In the genomic region with DNA sequence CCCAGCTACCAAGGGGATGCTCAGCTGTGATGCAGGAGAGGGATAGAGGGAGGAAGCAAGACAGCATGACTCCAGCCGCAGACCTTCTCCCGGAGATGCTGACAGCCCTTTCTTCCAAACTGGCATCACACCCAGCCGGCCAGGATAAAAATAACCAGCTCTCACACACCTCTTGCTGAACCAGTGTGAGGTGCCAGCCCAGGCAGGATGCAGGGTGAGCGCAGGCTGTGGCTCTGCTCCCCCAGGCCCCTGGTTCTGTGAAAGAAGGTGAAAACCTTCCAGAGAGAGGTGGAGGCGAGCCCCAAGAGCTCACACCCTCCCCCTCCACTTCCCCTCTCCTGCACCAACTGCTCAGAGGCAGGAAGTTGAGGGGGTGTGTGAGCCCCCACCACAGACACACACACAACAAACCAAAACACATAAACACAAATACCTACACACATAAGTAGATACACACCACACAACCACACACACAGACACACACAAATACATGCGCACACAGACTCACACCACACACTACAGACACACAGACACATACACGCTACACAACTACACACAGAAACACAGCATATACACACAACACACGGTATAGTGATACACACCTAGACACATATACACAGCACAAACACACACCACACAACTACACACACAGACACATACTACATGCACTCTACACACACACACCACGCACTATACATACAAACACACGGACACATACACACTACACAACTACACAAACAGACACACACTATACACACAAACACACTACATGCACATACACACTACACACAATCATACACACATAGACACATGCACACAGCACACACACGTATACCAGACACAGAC, we compare ENCODE assay signal across 9 cellular contexts. TPM values are rescaled to one million over a fixed set of nuclear protein-coding genes. Genes with fewer than 3 reads are reported as not detected.
DNase-seq lines count a peak whose midpoint lies in the region; ATAC-seq, FAIRE-seq and TF ChIP-seq lines count a peak whose summit lies in the region.
"Had no signal": no experiment of that assay in that cellular context is flagged by ENCODE, and none has a peak within 500 bp of the region (broad histone marks: within the 10 kb centered on the region; RNA-seq: fewer than 3 reads in every experiment).

No MANE protein-coding gene starts in this region.

- H3K27me3 Mint-ChIP-seq in activated B cell treated with CpG ODN at 0.5 μM for 24 hours = no peaks in the 10 kb centered on the region

- intact Hi-C loops in activated B cell treated with CpG ODN at 0.5 μM for 24 hours (cut with micrococcal nuclease) = loop anchor here (2.0 kb wide), 3 partner anchors 17 to 27 kb away; partner anchors contain the start of gene CDHR1
- intact Hi-C loops in HepG2 (cut with micrococcal nuclease; ENCODE audit: unreplicated experiment) = no loop called here

- DNase-seq in activated B cell treated with CpG ODN at 0.5 μM for 24 hours = no peak
- DNase-seq in HepG2 (ENCODE audit: low spot score) = no peak
- no peak for DNase-seq in foreskin fibroblast
- no peak for DNase-seq in HUDEP-2 (lab: John Stamatoyannopoulos, UW; ENCODE audit: unreplicated experiment in 76 of 76)
- no peak for DNase-seq in hippocampal formation (lab: John Stamatoyannopoulos, UW)

- TF ChIP-seq POLR2A in HepG2 (IDR thresholded peaks at IDR 0.05; ENCODE audit: insufficient read depth in 1 of 2, low read depth in 2 of 2, low read length in 2 of 2) = no peak

- H3K27me3 ChIP-seq in HepG2 (ENCODE audit: control insufficient read depth in 1 of 2, insufficient read depth in 2 of 2, low read length in 2 of 2) = peaks cover 0 to 5% of the 10 kb centered on the region in 2 experiments; a peak in 3 of 5 replicates

- no peak for TF ChIP-seq CTCF in activated B cell treated with CpG ODN at 0.5 μM for 24 hours (IDR thresholded peaks at IDR 0.05)
- TF ChIP-seq CTCF in HepG2 (CRISPR knock-in tag; IDR thresholded peaks at IDR 0.05) = no peak
- no peak for TF ChIP-seq CTCF in foreskin fibroblast (IDR thresholded peaks at IDR 0.05; ENCODE audit: low read depth, low read length)

- H3K27ac Mint-ChIP-seq in activated B cell treated with CpG ODN at 0.5 μM for 24 hours = no peak overlapping the region

- H2AFZ ChIP-seq in HepG2 (ENCODE audit: low read length) = no peak overlapping the region

- in situ Hi-C loops in HepG2 (cut with HindIII; ENCODE audit: extremely low pct_ligation_motif_present, low pct_unique_long_range_greater_than_20kb) = no loop called here

- TF ChIP-seq EP300 in HepG2 (IDR thresholded peaks at IDR 0.05; ENCODE audit: low read depth in 2 of 2, low read length in 2 of 2) (no peak), HepG2 (CRISPR knock-in tag; IDR thresholded peaks at IDR 0.05; ENCODE audit: borderline replicate concordance) (no peak)

- TF ChIP-seq RAD21 in HepG2 (CRISPR knock-in tag; IDR thresholded peaks at IDR 0.05) = no peak

- no peaks in the 10 kb centered on the region for H3K36me3 ChIP-seq in HepG2 (replicated peaks in 1 of 2; ENCODE audit: control insufficient read depth in 1 of 2, insufficient read depth in 2 of 2, low read length in 2 of 2)

- H3K27ac ChIP-seq in HepG2 (ENCODE audit: extremely low read length, insufficient read depth, low read length) = no peak overlapping the region

- ATAC-seq in GM18498 (IDR thresholded peaks at IDR 0.05; ENCODE audit: unreplicated experiment) (peak; percentile 58), GM21737 (IDR thresholded peaks at IDR 0.05; ENCODE audit: unreplicated experiment) (peak; percentile 51), activated B cell treated with CpG ODN at 0.5 μM for 24 hours (ENCODE audit: low read depth) (peak; percentile 34), HepG2 (no peak; the same call in 1 of the 3 replicates), HG02938 (IDR thresholded peaks at IDR 0.05; ENCODE audit: unreplicated experiment) (no peak)
- ATAC-seq: mucosa of descending colon had no signal

- H3K9ac ChIP-seq in HepG2 (ENCODE audit: insufficient read depth, low read depth, low read length) = no peak overlapping the region

- no peaks in the 10 kb centered on the region for H3K36me3 Mint-ChIP-seq in activated B cell treated with CpG ODN at 0.5 μM for 24 hours (ENCODE audit: low read depth)

- POLR2A ChIA-PET in activated B cell treated with CpG ODN at 0.5 μM for 24 hours (lab: Charles Lee) = interaction anchor here (0.9 kb wide), 1 partner anchor 39 kb away, joined by 3 read pairs; the partner anchor contains the start of gene GHITM
- POLR2A ChIA-PET in HepG2 (lab: Yijun Ruan, JAX) = no interaction called here

- no peaks in the 10 kb centered on the region for H3K9me3 ChIP-seq in HepG2 (ENCODE audit: low read length)
- H3K9me3 ChIP-seq: mucosa of descending colon had no signal

- FAIRE-seq in HepG2 (lab: Jason Lieb, UNC) = no peak

- H3K4me3 ChIP-seq in HepG2 (replicated peaks in 1 of 3; ENCODE audit: insufficient read depth in 1 of 3, low read depth in 2 of 3, low read length in 3 of 3) (no peak overlapping the region), foreskin fibroblast (ENCODE audit: low read depth in 1 of 2, low read length in 2 of 2) (no peak overlapping the region)
- H3K4me3 ChIP-seq: mucosa of descending colon had no signal

- H3K4me1 Mint-ChIP-seq in activated B cell treated with CpG ODN at 0.5 μM for 24 hours = peaks cover 14% of the 10 kb centered on the region

- no peaks in the 10 kb centered on the region for H4K20me1 ChIP-seq in HepG2 (ENCODE audit: insufficient read depth, low read length)

- 42% methylated on average over 10 of the region's 11 CpGs for WGBS in HepG2 (ENCODE audit: low lambda C conversion rate)

- H3K4me1 ChIP-seq in HepG2 (ENCODE audit: insufficient read depth, low read length) = peaks cover 4% of the 10 kb centered on the region

- CTCF ChIA-PET in activated B cell treated with CpG ODN at 0.5 μM for 24 hours (lab: Charles Lee) = interaction anchor here (1.2 to 1.7 kb wide), 2 partner anchors 30 to 32 kb away, joined by 3 to 4 read pairs; no protein-coding TSS in a partner anchor
- CTCF ChIA-PET in HepG2 (lab: Yijun Ruan, JAX; ENCODE audit: low intra/inter-chr PET ratio, low total read pairs) = no interaction called here

- no peaks in the 10 kb centered on the region for H3K79me2 ChIP-seq in HepG2 (ENCODE audit: insufficient read depth, low read length)

- H3K9me3 Mint-ChIP-seq in activated B cell treated with CpG ODN at 0.5 μM for 24 hours = no peaks in the 10 kb centered on the region

- no TSS peak for BruUV-seq in HepG2 (replicated peaks; lab: Mats Ljungman, UMichigan)

- H3K4me3 Mint-ChIP-seq in activated B cell treated with CpG ODN at 0.5 μM for 24 hours = no peak overlapping the region

- H3K4me2 ChIP-seq in HepG2 (ENCODE audit: low read depth, low read length) = no peak overlapping the region

RNA-seq across cellular contexts. Expression of gene GPR15LG, which starts 4.2 kb away (rescaled TPM):
- not detected in 2 replicates for total RNA-seq in activated B cell treated with CpG ODN at 0.5 μM for 24 hours
- not detected in 2 replicates for total RNA-seq in HepG2 (2016; rRNA removed; fragmentation: Illumina TruSeq; extraction: Trizol)
- total RNA-seq in HepG2 (2016; cell fraction: cytosol; rRNA removed; fragmentation: Illumina TruSeq; extraction: Trizol; ENCODE audit: low read depth) = not detected in 2 replicates
- total RNA-seq in HepG2 (2016; cell fraction: insoluble cytoplasmic fraction; rRNA removed; fragmentation: Illumina TruSeq; extraction: Trizol) = not detected in 2 replicates
- not detected in 2 replicates for total RNA-seq in HepG2 (2016; cell fraction: membrane; rRNA removed; fragmentation: Illumina TruSeq; extraction: Trizol)
- not detected in 2 replicates for total RNA-seq in HepG2 (2016; cell fraction: nucleus; rRNA removed; fragmentation: Illumina TruSeq; extraction: Trizol)
- not detected in 2 replicates for polyA plus RNA-seq in HepG2 (2011; rRNA removed)
- not detected in 2 replicates for polyA plus RNA-seq in HepG2 (2011; cell fraction: cytosol; rRNA removed)
- polyA plus RNA-seq in HepG2 (2011; cell fraction: nucleus; rRNA removed) = not detected in 2 replicates
- polyA plus RNA-seq in HepG2 (2012) = not detected in 2 replicates
- not detected in 2 replicates for polyA plus RNA-seq in HepG2 (2016; cell fraction: cytosol; fragmentation: Illumina TruSeq; extraction: Trizol; ENCODE audit: low read depth)
- polyA plus RNA-seq in HepG2 (2016; cell fraction: insoluble cytoplasmic fraction; fragmentation: Illumina TruSeq; extraction: Trizol; ENCODE audit: low read depth) = not detected in 2 replicates
- polyA plus RNA-seq in HepG2 (2016; cell fraction: membrane; fragmentation: Illumina TruSeq; extraction: Trizol; ENCODE audit: low read depth) = not detected in 2 replicates
- polyA plus RNA-seq in HepG2 (2016; cell fraction: nucleus; fragmentation: Illumina TruSeq; extraction: Trizol; ENCODE audit: insufficient read depth, low read depth) = not detected in 2 replicates
- polyA minus RNA-seq in HepG2 (2011; rRNA and poly(A)+ RNA removed; ENCODE audit: low replicate concordance) = not detected in 2 replicates
- not detected in 2 replicates for polyA minus RNA-seq in HepG2 (2011; cell fraction: cytosol; rRNA and poly(A)+ RNA removed)
- not detected in 2 replicates for polyA minus RNA-seq in HepG2 (2011; cell fraction: nucleus; rRNA and poly(A)+ RNA removed)

RNA-seq across cellular contexts. Expression of gene CDHR1, which starts 16.6 kb away (rescaled TPM):
- 2.8 and 3.7 TPM in 2 replicates for total RNA-seq in activated B cell treated with CpG ODN at 0.5 μM for 24 hours
- 0.04 TPM in 1 of 2 replicates, not detected in the other for total RNA-seq in HepG2 (2016; rRNA removed; fragmentation: Illumina TruSeq; extraction: Trizol)
- not detected in 2 replicates for total RNA-seq in HepG2 (2016; cell fraction: cytosol; rRNA removed; fragmentation: Illumina TruSeq; extraction: Trizol; ENCODE audit: low read depth)
- 0.02 TPM in 1 of 2 replicates, not detected in the other for total RNA-seq in HepG2 (2016; cell fraction: insoluble cytoplasmic fraction; rRNA removed; fragmentation: Illumina TruSeq; extraction: Trizol)
- not detected in 2 replicates for total RNA-seq in HepG2 (2016; cell fraction: membrane; rRNA removed; fragmentation: Illumina TruSeq; extraction: Trizol)
- not detected in 2 replicates for total RNA-seq in HepG2 (2016; cell fraction: nucleus; rRNA removed; fragmentation: Illumina TruSeq; extraction: Trizol)
- 0.01 and 0.09 TPM in 2 replicates for polyA plus RNA-seq in HepG2 (2011; rRNA removed)
- 0.04 TPM in 1 of 2 replicates, not detected in the other for polyA plus RNA-seq in HepG2 (2011; cell fraction: cytosol; rRNA removed)
- polyA plus RNA-seq in HepG2 (2011; cell fraction: nucleus; rRNA removed) = 0.14 and 0.34 TPM in 2 replicates
- polyA plus RNA-seq in HepG2 (2012) = 0.05 TPM in 1 of 2 replicates, not detected in the other
- polyA plus RNA-seq in HepG2 (2016; cell fraction: cytosol; fragmentation: Illumina TruSeq; extraction: Trizol; ENCODE audit: low read depth) = not detected in 2 replicates
- not detected in 2 replicates for polyA plus RNA-seq in HepG2 (2016; cell fraction: insoluble cytoplasmic fraction; fragmentation: Illumina TruSeq; extraction: Trizol; ENCODE audit: low read depth)
- polyA plus RNA-seq in HepG2 (2016; cell fraction: membrane; fragmentation: Illumina TruSeq; extraction: Trizol; ENCODE audit: low read depth) = not detected in 2 replicates
- polyA plus RNA-seq in HepG2 (2016; cell fraction: nucleus; fragmentation: Illumina TruSeq; extraction: Trizol; ENCODE audit: insufficient read depth, low read depth) = 0.23 TPM in 1 of 2 replicates, not detected in the other
- polyA minus RNA-seq in HepG2 (2011; rRNA and poly(A)+ RNA removed; ENCODE audit: low replicate concordance) = not detected in 2 replicates
- polyA minus RNA-seq in HepG2 (2011; cell fraction: cytosol; rRNA and poly(A)+ RNA removed) = not detected in 2 replicates
- polyA minus RNA-seq in HepG2 (2011; cell fraction: nucleus; rRNA and poly(A)+ RNA removed) = 0.64 TPM in 1 of 2 replicates, not detected in the other

RNA-seq across cellular contexts. Expression of gene GHITM, which starts 38.5 kb away (rescaled TPM):
- total RNA-seq in activated B cell treated with CpG ODN at 0.5 μM for 24 hours (113 and 114 TPM in 2 replicates), HepG2 (2016; rRNA removed; fragmentation: Illumina TruSeq; extraction: Trizol) (212 and 345 TPM in 2 replicates)
- total RNA-seq in HepG2 (2016; cell fraction: cytosol; rRNA removed; fragmentation: Illumina TruSeq; extraction: Trizol; ENCODE audit: low read depth) = 30.2 and 31.6 TPM in 2 replicates
- total RNA-seq in HepG2 (2016; cell fraction: insoluble cytoplasmic fraction; rRNA removed; fragmentation: Illumina TruSeq; extraction: Trizol) = 217 and 359 TPM in 2 replicates
- total RNA-seq in HepG2 (2016; cell fraction: membrane; rRNA removed; fragmentation: Illumina TruSeq; extraction: Trizol) = 71.3 and 73.2 TPM in 2 replicates
- total RNA-seq in HepG2 (2016; cell fraction: nucleus; rRNA removed; fragmentation: Illumina TruSeq; extraction: Trizol) = 76.0 and 76.6 TPM in 2 replicates
- polyA plus RNA-seq in HepG2 (2011; rRNA removed) = 145 and 163 TPM in 2 replicates
- 120 and 156 TPM in 2 replicates for polyA plus RNA-seq in HepG2 (2011; cell fraction: cytosol; rRNA removed)
- polyA plus RNA-seq in HepG2 (2011; cell fraction: nucleus; rRNA removed) = 20.6 and 30.6 TPM in 2 replicates
- 147 and 173 TPM in 2 replicates for polyA plus RNA-seq in HepG2 (2012)
- 26.7 and 30.1 TPM in 2 replicates for polyA plus RNA-seq in HepG2 (2016; cell fraction: cytosol; fragmentation: Illumina TruSeq; extraction: Trizol; ENCODE audit: low read depth)
- polyA plus RNA-seq in HepG2 (2016; cell fraction: insoluble cytoplasmic fraction; fragmentation: Illumina TruSeq; extraction: Trizol; ENCODE audit: low read depth) = 287 and 340 TPM in 2 replicates
- polyA plus RNA-seq in HepG2 (2016; cell fraction: membrane; fragmentation: Illumina TruSeq; extraction: Trizol; ENCODE audit: low read depth) = 47.9 and 49.3 TPM in 2 replicates
- 94.0 TPM in 2 replicates for polyA plus RNA-seq in HepG2 (2016; cell fraction: nucleus; fragmentation: Illumina TruSeq; extraction: Trizol; ENCODE audit: insufficient read depth, low read depth)
- 155 and 222 TPM in 2 replicates for polyA minus RNA-seq in HepG2 (2011; rRNA and poly(A)+ RNA removed; ENCODE audit: low replicate concordance)
- 64.6 and 69.6 TPM in 2 replicates for polyA minus RNA-seq in HepG2 (2011; cell fraction: cytosol; rRNA and poly(A)+ RNA removed)
- 31.3 and 40.3 TPM in 2 replicates for polyA minus RNA-seq in HepG2 (2011; cell fraction: nucleus; rRNA and poly(A)+ RNA removed)

RNA-seq across cellular contexts. Expression of gene LRIT2, which starts 47.6 kb away (rescaled TPM):
- total RNA-seq in activated B cell treated with CpG ODN at 0.5 μM for 24 hours (not detected in 2 replicates), HepG2 (2016; rRNA removed; fragmentation: Illumina TruSeq; extraction: Trizol) (not detected in 2 replicates)
- not detected in 2 replicates for total RNA-seq in HepG2 (2016; cell fraction: cytosol; rRNA removed; fragmentation: Illumina TruSeq; extraction: Trizol; ENCODE audit: low read depth)
- not detected in 2 replicates for total RNA-seq in HepG2 (2016; cell fraction: insoluble cytoplasmic fraction; rRNA removed; fragmentation: Illumina TruSeq; extraction: Trizol)
- not detected in 2 replicates for total RNA-seq in HepG2 (2016; cell fraction: membrane; rRNA removed; fragmentation: Illumina TruSeq; extraction: Trizol)
- not detected in 2 replicates for total RNA-seq in HepG2 (2016; cell fraction: nucleus; rRNA removed; fragmentation: Illumina TruSeq; extraction: Trizol)
- polyA plus RNA-seq in HepG2 (2011; rRNA removed) = not detected in 2 replicates
- polyA plus RNA-seq in HepG2 (2011; cell fraction: cytosol; rRNA removed) = not detected in 2 replicates
- polyA plus RNA-seq in HepG2 (2011; cell fraction: nucleus; rRNA removed) = not detected in 2 replicates
- not detected in 2 replicates for polyA plus RNA-seq in HepG2 (2012)
- not detected in 2 replicates for polyA plus RNA-seq in HepG2 (2016; cell fraction: cytosol; fragmentation: Illumina TruSeq; extraction: Trizol; ENCODE audit: low read depth)
- not detected in 2 replicates for polyA plus RNA-seq in HepG2 (2016; cell fraction: insoluble cytoplasmic fraction; fragmentation: Illumina TruSeq; extraction: Trizol; ENCODE audit: low read depth)
- not detected in 2 replicates for polyA plus RNA-seq in HepG2 (2016; cell fraction: membrane; fragmentation: Illumina TruSeq; extraction: Trizol; ENCODE audit: low read depth)
- not detected in 2 replicates for polyA plus RNA-seq in HepG2 (2016; cell fraction: nucleus; fragmentation: Illumina TruSeq; extraction: Trizol; ENCODE audit: insufficient read depth, low read depth)
- polyA minus RNA-seq in HepG2 (2011; rRNA and poly(A)+ RNA removed; ENCODE audit: low replicate concordance) = not detected in 2 replicates
- polyA minus RNA-seq in HepG2 (2011; cell fraction: cytosol; rRNA and poly(A)+ RNA removed) = not detected in 2 replicates
- not detected in 2 replicates for polyA minus RNA-seq in HepG2 (2011; cell fraction: nucleus; rRNA and poly(A)+ RNA removed)
- total RNA-seq: mucosa of descending colon had no signal

Comparison
In these comparisons a context has a peak if more than half of its experiments do, and no peak if none do; other contexts are left out.
1. ATAC-seq: peak in GM18498 (single experiment), GM21737 (single experiment) and activated B cell treated with CpG ODN at 0.5 μM for 24 hours (single experiment); none in HepG2 (single experiment) and HG02938 (single experiment).